ENCODE assay signal across 9 cellular contexts in the genomic region with DNA sequence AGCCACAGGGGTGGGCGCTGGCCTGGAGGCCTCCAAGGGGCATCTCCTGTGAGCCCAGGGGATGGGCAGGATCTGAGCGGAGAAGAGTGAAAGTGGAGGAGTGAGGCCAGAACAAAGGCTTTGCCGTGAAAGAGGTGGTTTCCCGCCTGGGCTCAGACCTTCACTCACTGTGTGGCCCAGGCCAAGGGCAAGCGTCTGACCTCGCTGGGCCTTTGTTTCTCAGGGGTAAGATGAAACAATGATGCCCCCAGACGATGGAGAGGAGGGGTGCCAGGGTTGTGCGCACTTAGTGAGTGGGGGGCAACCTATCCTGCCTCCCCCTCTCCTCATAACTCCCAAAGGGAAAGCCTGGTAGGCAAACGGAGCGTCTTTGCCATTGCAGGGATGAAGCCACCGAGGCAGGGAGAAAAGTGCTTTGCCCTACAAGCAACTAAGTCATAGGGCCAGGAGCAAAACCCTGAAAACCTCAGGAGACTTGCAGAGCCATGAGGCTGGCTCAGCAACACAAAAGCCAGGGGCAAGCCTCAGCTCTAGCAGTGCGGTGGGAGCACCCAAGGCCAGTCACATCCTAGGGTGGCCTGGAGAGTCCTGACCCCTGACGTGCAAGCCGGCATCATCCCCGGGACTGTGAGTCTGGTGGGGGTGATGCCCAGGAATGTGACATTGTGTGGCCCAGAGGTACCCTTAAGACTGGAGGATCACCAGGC. TPM values are rescaled to one million over a fixed set of nuclear protein-coding genes. Genes with fewer than 3 reads are reported as not detected.
A peak's percentile ranks its signal among the peaks of the same experiment; 100 is the strongest.
DNase-seq lines count a peak whose midpoint lies in the region; ATAC-seq, FAIRE-seq and TF ChIP-seq lines count a peak whose summit lies in the region.
"Had no signal": no experiment of that assay in that cellular context is flagged by ENCODE, and none has a peak within 500 bp of the region (broad histone marks: within the 10 kb centered on the region; RNA-seq: fewer than 3 reads in every experiment).

No MANE protein-coding gene starts in this region.

- H3K4me2 ChIP-seq in A549 (peak overlapping the region; percentile 99), PC-3 (ENCODE audit: low read length) (no peak overlapping the region)

- intact Hi-C loops in PC-3 (cut with micrococcal nuclease), result no loop called here

- H3K36me3 Mint-ChIP-seq in nephron (ENCODE audit: low read depth), result no peaks in the 10 kb centered on the region

- ATAC-seq in A549, result no peak
- ATAC-seq in PC-3, result no peak

- H3K27ac ChIP-seq in A549, result no peak overlapping the region; a peak in 1 of 6 replicates
- H3K27ac ChIP-seq in HEK293 (ENCODE audit: extremely low read depth, low read depth, low read length), result no peak overlapping the region; the same call in 1 of the 2 replicates
- H3K27ac ChIP-seq in cingulate gyrus (ENCODE audit: low read depth, low read length), result peak overlapping the region; percentile 87
- H3K27ac ChIP-seq in PC-3 (ENCODE audit: low read length), result no peak overlapping the region

- H3K9me2 ChIP-seq in PC-3 (replicated peaks; ENCODE audit: low read length), result no peaks in the 10 kb centered on the region

- CTCF ChIA-PET in A549 (lab: Yijun Ruan, JAX) (no interaction called here), HEK293 (lab: Yijun Ruan, JAX) (no interaction called here), PC-3 (lab: Charles Lee) (no interaction called here)

- peak overlapping the region; percentile 89 to 92 (median 92) for H3K27ac Mint-ChIP-seq in nephron

- FAIRE-seq in A549 (lab: Jason Lieb, UNC), result no peak

- DNase-seq in A549 (ENCODE audit: low read depth in 1 of 2, low spot score in 1 of 2) (no peak), PC-3 (no peak), NCI-H510A (lab: John Stamatoyannopoulos, UW) (no peak), NCI-H128 (lab: John Stamatoyannopoulos, UW; ENCODE audit: unreplicated experiment) (no peak), UCSD-AML1 (lab: John Stamatoyannopoulos, UW; ENCODE audit: unreplicated experiment) (no peak)
- DNase-seq: NCI-H2081 treated with DMSO at 0.1 percent for 48 hours had no signal

- POLR2A ChIA-PET in A549 (lab: Yijun Ruan, JAX), result no interaction called here
- POLR2A ChIA-PET in HEK293 (lab: Yijun Ruan, JAX), result interaction anchor here (1.0 to 1.5 kb wide), 5 partner anchors 8 to 80 kb away, joined by 3 to 17 read pairs (median 5); partner anchors contain the start of genes ARFRP1, GMEB2, HELZ2 and ZGPAT
- POLR2A ChIA-PET in PC-3 (lab: Charles Lee; ENCODE audit: unreplicated experiment), result no interaction called here

- 80% methylated on average over 11 of the region's 15 CpGs for WGBS in A549 (ENCODE audit: missing lambda C conversion rate)

- peaks cover 9% of the 10 kb centered on the region for H3K27me3 Mint-ChIP-seq in nephron (ENCODE audit: low read depth)

- no peak for TF ChIP-seq POLR2A in A549 (IDR thresholded peaks at IDR 0.05; ENCODE audit: low read length)

- peaks cover 15% of the 10 kb centered on the region for H3K4me1 ChIP-seq in A549
- no peaks in the 10 kb centered on the region; the same call in 1 of the 2 replicates for H3K4me1 ChIP-seq in HEK293 (ENCODE audit: control insufficient read depth, insufficient read depth, low read length)
- peaks cover 16% of the 10 kb centered on the region for H3K4me1 ChIP-seq in PC-3 (ENCODE audit: insufficient read depth, low read length)

- H3K9me3 ChIP-seq in A549 (no peaks in the 10 kb centered on the region), HEK293 (ENCODE audit: control insufficient read depth, insufficient read depth, low read depth, low read length) (no peaks in the 10 kb centered on the region), PC-3 (ENCODE audit: low read length) (no peaks in the 10 kb centered on the region)

- TF ChIP-seq EP300 in A549 (IDR thresholded peaks at IDR 0.05), result no peak

- H3K79me2 ChIP-seq in PC-3 (ENCODE audit: low read length), result peaks cover 7% of the 10 kb centered on the region

- TF ChIP-seq CTCF in A549 (IDR thresholded peaks at IDR 0.05), result no peak
- TF ChIP-seq CTCF in HEK293 (tag by site-specific recombination; IDR thresholded peaks at IDR 0.05), result no peak
- TF ChIP-seq CTCF in nephron (IDR thresholded peaks at IDR 0.05; ENCODE audit: unreplicated experiment in 3 of 3), result no peak
- no peak for TF ChIP-seq CTCF in PC-3 (conservative IDR thresholded peaks at IDR 0.05; ENCODE audit: low read depth, low read length)

- H3K4me3 ChIP-seq in A549 (peak overlapping the region; percentile 56; the same call in 1 of the 3 replicates), HEK293 (ENCODE audit: low read depth, low read length) (no peak overlapping the region), PC-3 (ENCODE audit: low read length) (no peak overlapping the region)

- no peaks in the 10 kb centered on the region for H4K20me1 ChIP-seq in PC-3 (ENCODE audit: low read length)

- no peak overlapping the region for H2AFZ ChIP-seq in PC-3 (ENCODE audit: low read length)

- H3K4me1 Mint-ChIP-seq in nephron, result peaks cover 17% of the 10 kb centered on the region

- no peaks in the 10 kb centered on the region for H3K36me3 ChIP-seq in HEK293 (ENCODE audit: control insufficient read depth in 2 of 2, insufficient read depth in 1 of 2, low read length in 2 of 2)
- H3K36me3 ChIP-seq in PC-3 (ENCODE audit: low read depth, low read length), result no peaks in the 10 kb centered on the region

- BruUV-seq in PC-3 (replicated peaks; lab: Mats Ljungman, UMichigan), result no TSS peak

- no peaks in the 10 kb centered on the region for H3K9me3 Mint-ChIP-seq in nephron

- no peaks in the 10 kb centered on the region for H3F3A ChIP-seq in PC-3 (ENCODE audit: low read length, unreplicated experiment)

- H3K4me3 Mint-ChIP-seq in nephron, result peak overlapping the region; percentile 74 to 81 (median 80)

- TF ChIP-seq RAD21 in A549 (conservative IDR thresholded peaks at IDR 0.05 in 1 of 2, IDR thresholded peaks at IDR 0.05 in 1 of 2), result no peak

- no peak overlapping the region for H3K9ac ChIP-seq in PC-3 (ENCODE audit: low read length)

- peaks cover 14% of the 10 kb centered on the region for H3K27me3 ChIP-seq in PC-3 (ENCODE audit: low read length)

TF ChIP-seq in A549, 52 proteins besides CTCF, POLR2A, EP300 and RAD21 (continues in another document):
- TF ChIP-seq HOXB13 (CRISPR knock-in tag; IDR thresholded peaks at IDR 0.05; ENCODE audit: low read depth) (no peak), HEYL (CRISPR knock-in tag; IDR thresholded peaks at IDR 0.05) (no peak), SMC3 (IDR thresholded peaks at IDR 0.05) (no peak), ZC3H11A (IDR thresholded peaks at IDR 0.05) (no peak), CBX2 (IDR thresholded peaks at IDR 0.05; ENCODE audit: borderline replicate concordance, low read depth) (no peak), RCOR1 (IDR thresholded peaks at IDR 0.05; ENCODE audit: low read depth, low read length) (no peak), MYC (IDR thresholded peaks at IDR 0.05; ENCODE audit: borderline replicate concordance, low read length) (no peak)

RNA-seq across cellular contexts. Expression of gene STMN3, which starts 0.9 kb away (rescaled TPM):
- polyA plus RNA-seq in A549 (2011; rRNA removed) (2.5 and 2.8 TPM in 2 replicates), A549 (2017; fragmentation: RNase III; extraction: RNeasy Plus Mini Kit Qiagen cat#74134 plus additional on column Dnase treatment) (3.2 to 5.0 TPM (median 3.8 TPM) in 3 replicates)
- 9.2 and 14.4 TPM in 2 replicates for polyA plus RNA-seq in A549 (2012; cell fraction: cytosol; rRNA removed)
- 14.7 and 18.5 TPM in 2 replicates for polyA plus RNA-seq in A549 (2012; cell fraction: nucleus; rRNA removed)
- 1.6 and 2.9 TPM in 2 replicates for polyA minus RNA-seq in A549 (2011; rRNA and poly(A)+ RNA removed)
- total RNA-seq in PC-3 (2014; rRNA removed), result 15.8 and 24.5 TPM in 2 replicates

RNA-seq across cellular contexts. Expression of gene RTEL1, which starts 4.0 kb away (rescaled TPM):
- 12.6 and 13.5 TPM in 2 replicates for polyA plus RNA-seq in A549 (2011; rRNA removed)
- 10.9 and 14.3 TPM in 2 replicates for polyA plus RNA-seq in A549 (2012; cell fraction: cytosol; rRNA removed)
- polyA plus RNA-seq in A549 (2012; cell fraction: nucleus; rRNA removed), result 87.2 and 98.4 TPM in 2 replicates
- polyA plus RNA-seq in A549 (2017; fragmentation: RNase III; extraction: RNeasy Plus Mini Kit Qiagen cat#74134 plus additional on column Dnase treatment), result 10.7 to 11.6 TPM (median 11.3 TPM) in 3 replicates
- 34.4 and 37.9 TPM in 2 replicates for polyA minus RNA-seq in A549 (2011; rRNA and poly(A)+ RNA removed)
- total RNA-seq in PC-3 (2014; rRNA removed), result 43.0 and 56.2 TPM in 2 replicates

RNA-seq across cellular contexts. Expression of gene GMEB2, which starts 27.2 kb away (rescaled TPM):
- polyA plus RNA-seq in A549 (2011; rRNA removed), result 6.6 and 6.8 TPM in 2 replicates
- polyA plus RNA-seq in A549 (2012; cell fraction: cytosol; rRNA removed), result 7.4 and 10.6 TPM in 2 replicates
- polyA plus RNA-seq in A549 (2012; cell fraction: nucleus; rRNA removed), result 19.3 and 20.4 TPM in 2 replicates
- polyA plus RNA-seq in A549 (2017; fragmentation: RNase III; extraction: RNeasy Plus Mini Kit Qiagen cat#74134 plus additional on column Dnase treatment), result 6.4 to 7.0 TPM (median 6.5 TPM) in 3 replicates
- polyA minus RNA-seq in A549 (2011; rRNA and poly(A)+ RNA removed), result 5.8 and 7.0 TPM in 2 replicates
- total RNA-seq in PC-3 (2014; rRNA removed), result 13.7 and 21.9 TPM in 2 replicates

RNA-seq across cellular contexts. Expression of gene TNFRSF6B, which starts 42.3 kb away (rescaled TPM):
- polyA plus RNA-seq in A549 (2011; rRNA removed) (0.20 and 0.22 TPM in 2 replicates), A549 (2017; fragmentation: RNase III; extraction: RNeasy Plus Mini Kit Qiagen cat#74134 plus additional on column Dnase treatment) (0.63 to 0.69 TPM (median 0.66 TPM) in 3 replicates)
- 2.3 and 4.3 TPM in 2 replicates for polyA plus RNA-seq in A549 (2012; cell fraction: cytosol; rRNA removed)
- polyA plus RNA-seq in A549 (2012; cell fraction: nucleus; rRNA removed), result 16.7 and 55.0 TPM in 2 replicates
- not detected in 2 replicates for polyA minus RNA-seq in A549 (2011; rRNA and poly(A)+ RNA removed)
- total RNA-seq in PC-3 (2014; rRNA removed), result 41.6 and 59.0 TPM in 2 replicates

RNA-seq across cellular contexts. Expression of gene ARFRP1, which starts 53.6 kb away (rescaled TPM):
- polyA plus RNA-seq in A549 (2011; rRNA removed), result 14.1 and 25.1 TPM in 2 replicates
- polyA plus RNA-seq in A549 (2012; cell fraction: cytosol; rRNA removed), result 50.5 and 52.7 TPM in 2 replicates
- 81.2 and 97.2 TPM in 2 replicates for polyA plus RNA-seq in A549 (2012; cell fraction: nucleus; rRNA removed)
- 29.7 to 33.2 TPM (median 31.1 TPM) in 3 replicates for polyA plus RNA-seq in A549 (2017; fragmentation: RNase III; extraction: RNeasy Plus Mini Kit Qiagen cat#74134 plus additional on column Dnase treatment)
- 14.8 TPM in 2 replicates for polyA minus RNA-seq in A549 (2011; rRNA and poly(A)+ RNA removed)
- total RNA-seq in PC-3 (2014; rRNA removed), result 71.2 and 73.5 TPM in 2 replicates
